8 cellular contexts compared by ENCODE assay signal in the genomic region with DNA sequence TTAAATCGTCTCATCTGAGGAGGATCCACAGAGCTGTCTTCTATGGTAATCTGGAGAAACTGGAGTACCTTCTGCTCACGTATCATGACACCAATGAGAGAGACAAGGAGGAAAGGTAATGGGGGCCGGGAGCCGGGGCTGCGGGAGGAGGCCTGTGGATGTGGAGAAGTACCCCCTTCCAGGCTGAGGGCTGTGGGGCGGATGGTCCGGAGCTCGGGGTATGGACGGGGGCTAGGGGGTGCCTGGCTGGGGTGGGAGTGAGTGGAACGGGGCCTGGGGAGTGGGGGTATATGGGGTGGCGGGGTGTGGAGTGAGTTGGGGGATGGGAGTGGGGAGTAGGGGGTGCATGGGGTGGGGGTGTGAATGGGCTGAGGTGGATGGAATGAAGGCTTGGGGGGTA.
A peak's percentile ranks its signal among the peaks of the same experiment; 100 is the strongest.
DNase-seq lines count a peak whose midpoint lies in the region; ATAC-seq and TF ChIP-seq lines count a peak whose summit lies in the region.
"Not testable (repeated sequence)": the region's sequence is repeated elsewhere in the genome, so short reads cannot be mapped to it uniquely, and the experiment has no call there.

No MANE protein-coding gene starts in this region.

- H3K4me3 ChIP-seq in A673 (ENCODE audit: low read depth, low read length, poor library complexity, severe bottlenecking) (peak overlapping the region; percentile 37), ectodermal cell (ENCODE audit: insufficient read depth, low read depth, low read length) (peak overlapping the region; percentile 48), iPS-15b (ENCODE audit: low read depth, low read length) (peak overlapping the region; percentile 45)

- WGBS in ectodermal cell, 2 experiments = 63 to 66% methylated on average over 8 to 11 of the region's 11 CpGs

- not testable (repeated sequence) for H3K4me1 Mint-ChIP-seq in T-helper 1 cell treated with Interleukin-12 subunit alpha and Interleukin-12 subunit beta and Interleukin-4 antibody, amounts not matched to agents 30 μg/mL and 1 μg/mL, for 36 hours (ENCODE audit: low read depth); activated naive CD4-positive, alpha-beta T cell treated with anti-CD3 and anti-CD28 coated beads for 36 hours (ENCODE audit: low read depth); nephron progenitor cell; stimulated activated effector memory CD8-positive, alpha-beta T cell treated with anti-CD3 and anti-CD28 coated beads, Interleukin-12 subunit alpha, Interleukin-12 subunit beta, amount 100 ng/mL, for 72 hours

- DNase-seq in A673 (ENCODE audit: low spot score); activated naive CD4-positive, alpha-beta T cell treated with anti-CD3 and anti-CD28 coated beads for 36 hours; nephron progenitor cell; stimulated activated effector memory CD8-positive, alpha-beta T cell treated with anti-CD3 and anti-CD28 coated beads, Interleukin-12 subunit alpha, Interleukin-12 subunit beta, amount 100 ng/mL, for 72 hours (ENCODE audit: low spot score in 2 of 2): not testable (repeated sequence)

- not testable (repeated sequence) for H3K36me3 Mint-ChIP-seq in T-helper 1 cell treated with Interleukin-12 subunit alpha and Interleukin-12 subunit beta and Interleukin-4 antibody, amounts not matched to agents 30 μg/mL and 1 μg/mL, for 36 hours (ENCODE audit: low read depth); activated naive CD4-positive, alpha-beta T cell treated with anti-CD3 and anti-CD28 coated beads for 36 hours (ENCODE audit: low read depth); nephron progenitor cell (ENCODE audit: low read depth); stimulated activated effector memory CD8-positive, alpha-beta T cell treated with anti-CD3 and anti-CD28 coated beads, Interleukin-12 subunit alpha, Interleukin-12 subunit beta, amount 100 ng/mL, for 72 hours

- POLR2A ChIA-PET in A673 (lab: Charles Lee; ENCODE audit: low non-redundant PET) = not testable (repeated sequence)

- peak overlapping the region; percentile 75 for H3K4me3 Mint-ChIP-seq in T-helper 1 cell treated with Interleukin-12 subunit alpha and Interleukin-12 subunit beta and Interleukin-4 antibody, amounts not matched to agents 30 μg/mL and 1 μg/mL, for 36 hours
- H3K4me3 Mint-ChIP-seq in activated naive CD4-positive, alpha-beta T cell treated with anti-CD3 and anti-CD28 coated beads for 36 hours = peak overlapping the region; percentile 77
- peak overlapping the region; percentile 74 for H3K4me3 Mint-ChIP-seq in nephron progenitor cell
- H3K4me3 Mint-ChIP-seq in stimulated activated effector memory CD8-positive, alpha-beta T cell treated with anti-CD3 and anti-CD28 coated beads, Interleukin-12 subunit alpha, Interleukin-12 subunit beta, amount 100 ng/mL, for 72 hours = peak overlapping the region; percentile 42

- intact Hi-C loops in A673 (cut with micrococcal nuclease; ENCODE audit: unreplicated experiment); activated naive CD4-positive, alpha-beta T cell treated with anti-CD3 and anti-CD28 coated beads for 36 hours (cut with micrococcal nuclease): not testable (repeated sequence)

- H3K27me3 ChIP-seq in A673 (replicated peaks; ENCODE audit: insufficient read depth, low read depth, low read length, poor library complexity) (peaks cover 17% of the 10 kb centered on the region), ectodermal cell (ENCODE audit: control insufficient read depth, insufficient read depth, low read length, poor library complexity, severe bottlenecking) (peaks cover 33% of the 10 kb centered on the region), iPS-15b (ENCODE audit: control insufficient read depth, insufficient read depth, low read length) (peaks cover 27% of the 10 kb centered on the region)

- H3K9me3 ChIP-seq in A673 (ENCODE audit: low read depth, low read length, poor library complexity, severe bottlenecking); ectodermal cell (ENCODE audit: control insufficient read depth, low read length); iPS-15b (ENCODE audit: control insufficient read depth, insufficient read depth, low read length): not testable (repeated sequence)

- H3K27me3 Mint-ChIP-seq in T-helper 1 cell treated with Interleukin-12 subunit alpha and Interleukin-12 subunit beta and Interleukin-4 antibody, amounts not matched to agents 30 μg/mL and 1 μg/mL, for 36 hours (ENCODE audit: low read depth) = peaks cover 28% of the 10 kb centered on the region
- H3K27me3 Mint-ChIP-seq in activated naive CD4-positive, alpha-beta T cell treated with anti-CD3 and anti-CD28 coated beads for 36 hours (ENCODE audit: low read depth) = peaks cover 14% of the 10 kb centered on the region
- peaks cover 56% of the 10 kb centered on the region for H3K27me3 Mint-ChIP-seq in nephron progenitor cell (ENCODE audit: low read depth, poor library complexity)

- H3K27ac Mint-ChIP-seq in T-helper 1 cell treated with Interleukin-12 subunit alpha and Interleukin-12 subunit beta and Interleukin-4 antibody, amounts not matched to agents 30 μg/mL and 1 μg/mL, for 36 hours; activated naive CD4-positive, alpha-beta T cell treated with anti-CD3 and anti-CD28 coated beads for 36 hours; nephron progenitor cell; stimulated activated effector memory CD8-positive, alpha-beta T cell treated with anti-CD3 and anti-CD28 coated beads, Interleukin-12 subunit alpha, Interleukin-12 subunit beta, amount 100 ng/mL, for 72 hours: not testable (repeated sequence)

- not testable (repeated sequence) for H3K9me3 Mint-ChIP-seq in T-helper 1 cell treated with Interleukin-12 subunit alpha and Interleukin-12 subunit beta and Interleukin-4 antibody, amounts not matched to agents 30 μg/mL and 1 μg/mL, for 36 hours; activated naive CD4-positive, alpha-beta T cell treated with anti-CD3 and anti-CD28 coated beads for 36 hours; stimulated activated effector memory CD8-positive, alpha-beta T cell treated with anti-CD3 and anti-CD28 coated beads, Interleukin-12 subunit alpha, Interleukin-12 subunit beta, amount 100 ng/mL, for 72 hours
- peaks cover 23% of the 10 kb centered on the region for H3K9me3 Mint-ChIP-seq in nephron progenitor cell

- H3K36me3 ChIP-seq in A673 (ENCODE audit: insufficient read depth, low read length, poor library complexity, severe bottlenecking); ectodermal cell (ENCODE audit: control insufficient read depth, insufficient read depth, low read length); iPS-15b (ENCODE audit: control insufficient read depth, insufficient read depth, low read length): not testable (repeated sequence)

- CTCF ChIA-PET in A673 (lab: Charles Lee); activated naive CD4-positive, alpha-beta T cell treated with anti-CD3 and anti-CD28 coated beads for 36 hours (lab: Charles Lee): not testable (repeated sequence)

- H3K9ac ChIP-seq in iPS-15b (ENCODE audit: low read depth, low read length) = not testable (repeated sequence)

- BruUV-seq in A673 (replicated peaks; lab: Mats Ljungman, UMichigan) = not testable (repeated sequence)

- TF ChIP-seq CTCF in A673 (conservative IDR thresholded peaks at IDR 0.05; ENCODE audit: low read depth, low read length); nephron progenitor cell (IDR thresholded peaks at IDR 0.05): not testable (repeated sequence)

- not testable (repeated sequence) for H3K27ac ChIP-seq in A673 (ENCODE audit: low read depth, low read length, poor library complexity, severe bottlenecking); ectodermal cell (ENCODE audit: insufficient read depth, low read depth, low read length, poor library complexity, severe bottlenecking)

- ATAC-seq in HG02885 (IDR thresholded peaks at IDR 0.05; ENCODE audit: poor library complexity, unreplicated experiment) = peak; percentile 10
- not testable (repeated sequence) for ATAC-seq in stimulated activated effector memory CD8-positive, alpha-beta T cell treated with anti-CD3 and anti-CD28 coated beads, Interleukin-12 subunit alpha, Interleukin-12 subunit beta, amount 100 ng/mL, for 72 hours

- not testable (repeated sequence) for H3K4me1 ChIP-seq in A673 (ENCODE audit: insufficient read depth, low read length, poor library complexity, severe bottlenecking); ectodermal cell (ENCODE audit: control insufficient read depth, insufficient read depth, low read length); iPS-15b (ENCODE audit: control insufficient read depth, insufficient read depth, low read length)
